Comparison of ENCODE assay signal across 8 cellular contexts in genomic region chr11:19742595-19743292, GRCh38. TPM values are rescaled to one million over a fixed set of nuclear protein-coding genes. Genes with fewer than 3 reads are reported as not detected.
DNase-seq lines count a peak whose midpoint lies in the region; ATAC-seq and TF ChIP-seq lines count a peak whose summit lies in the region.

No MANE protein-coding gene starts in this region.

- intact Hi-C loops in activated CD8-positive, alpha-beta T cell treated with anti-CD3 and anti-CD28 coated beads for 36 hours (cut with micrococcal nuclease), result loop anchor here (2.0 to 5.0 kb wide), 2 partner anchors 182 to 670 kb away; no protein-coding TSS in a partner anchor

- H3K27ac Mint-ChIP-seq in activated CD8-positive, alpha-beta T cell treated with anti-CD3 and anti-CD28 coated beads for 36 hours, result no peak overlapping the region
- H3K27ac Mint-ChIP-seq in effector memory CD8-positive, alpha-beta T cell, result no peak overlapping the region
- no peak overlapping the region for H3K27ac Mint-ChIP-seq in mesothelial cell of epicardium

- POLR2A ChIA-PET in activated CD8-positive, alpha-beta T cell treated with anti-CD3 and anti-CD28 coated beads for 36 hours (lab: Charles Lee), result no interaction called here

- DNase-seq in 8988T (peak; percentile 34), NCI-H524 treated with DMSO at 0.1 percent for 48 hours (lab: John Stamatoyannopoulos, UW) (peak; percentile 26), mesothelial cell of epicardium (ENCODE audit: low spot score in 2 of 2, unreplicated experiment in 2 of 2) (peak; percentile 48 to 78)
- peak; percentile 77 for DNase-seq in activated CD8-positive, alpha-beta T cell treated with anti-CD3 and anti-CD28 coated beads for 36 hours
- DNase-seq in effector memory CD8-positive, alpha-beta T cell, result peak; percentile 63 to 72 (median 64)
- peak; percentile 47 for DNase-seq in stimulated activated CD8-positive, alpha-beta memory T cell treated with anti-CD3 and anti-CD28 coated beads, Interleukin-4, amount 100 ng/mL, for 24 hours (ENCODE audit: low read depth)

- H3K4me1 Mint-ChIP-seq in activated CD8-positive, alpha-beta T cell treated with anti-CD3 and anti-CD28 coated beads for 36 hours (ENCODE audit: low read depth), result no peaks in the 10 kb centered on the region
- H3K4me1 Mint-ChIP-seq in effector memory CD8-positive, alpha-beta T cell (ENCODE audit: low read depth in 2 of 2), result no peaks in the 10 kb centered on the region
- no peaks in the 10 kb centered on the region for H3K4me1 Mint-ChIP-seq in mesothelial cell of epicardium

- peak; percentile 72 for TF ChIP-seq CTCF in activated CD8-positive, alpha-beta T cell treated with anti-CD3 and anti-CD28 coated beads for 36 hours (IDR thresholded peaks at IDR 0.05)
- TF ChIP-seq CTCF in mesothelial cell of epicardium (IDR thresholded peaks at IDR 0.05; ENCODE audit: unreplicated experiment), result peak; percentile 86

- peaks cover 6% of the 10 kb centered on the region for H3K27me3 Mint-ChIP-seq in activated CD8-positive, alpha-beta T cell treated with anti-CD3 and anti-CD28 coated beads for 36 hours
- peaks cover 0 to 7% of the 10 kb centered on the region in 2 donors for H3K27me3 Mint-ChIP-seq in effector memory CD8-positive, alpha-beta T cell
- no peaks in the 10 kb centered on the region for H3K27me3 Mint-ChIP-seq in mesothelial cell of epicardium (ENCODE audit: low read depth)

- H3K4me3 Mint-ChIP-seq in activated CD8-positive, alpha-beta T cell treated with anti-CD3 and anti-CD28 coated beads for 36 hours, result no peak overlapping the region
- H3K4me3 Mint-ChIP-seq in effector memory CD8-positive, alpha-beta T cell, result no peak overlapping the region
- H3K4me3 Mint-ChIP-seq in mesothelial cell of epicardium, result no peak overlapping the region

- ATAC-seq in GM18502 (IDR thresholded peaks at IDR 0.05; ENCODE audit: poor library complexity, unreplicated experiment) (peak; percentile 91), HG03354 (IDR thresholded peaks at IDR 0.05; ENCODE audit: poor library complexity, severe bottlenecking, unreplicated experiment) (peak; percentile 90)
- ATAC-seq in activated CD8-positive, alpha-beta T cell treated with anti-CD3 and anti-CD28 coated beads for 36 hours, result peak; percentile 84
- ATAC-seq in effector memory CD8-positive, alpha-beta T cell (replicated peaks), result peak; percentile 86

- CTCF ChIA-PET in activated CD8-positive, alpha-beta T cell treated with anti-CD3 and anti-CD28 coated beads for 36 hours (lab: Charles Lee), result interaction anchor here (0.8 to 2.7 kb wide), 18 partner anchors 9 to 672 kb away, joined by 3 to 56 read pairs (median 3); no protein-coding TSS in a partner anchor

- H3K9me3 Mint-ChIP-seq in activated CD8-positive, alpha-beta T cell treated with anti-CD3 and anti-CD28 coated beads for 36 hours, result no peaks in the 10 kb centered on the region
- H3K9me3 Mint-ChIP-seq in effector memory CD8-positive, alpha-beta T cell, result no peaks in the 10 kb centered on the region
- no peaks in the 10 kb centered on the region for H3K9me3 Mint-ChIP-seq in mesothelial cell of epicardium

- H3K36me3 Mint-ChIP-seq in activated CD8-positive, alpha-beta T cell treated with anti-CD3 and anti-CD28 coated beads for 36 hours (ENCODE audit: low read depth), result no peaks in the 10 kb centered on the region
- no peaks in the 10 kb centered on the region for H3K36me3 Mint-ChIP-seq in effector memory CD8-positive, alpha-beta T cell (ENCODE audit: insufficient read depth)
- H3K36me3 Mint-ChIP-seq in mesothelial cell of epicardium, result no peaks in the 10 kb centered on the region

RNA-seq across cellular contexts. Expression of gene NAV2, which starts 30.1 kb away (rescaled TPM):
- total RNA-seq in activated CD8-positive, alpha-beta T cell treated with anti-CD3 and anti-CD28 coated beads for 36 hours, result under 1 TPM; 0.23 to 0.36 TPM
- total RNA-seq in mesothelial cell of epicardium, result 63.1 to 69.8 TPM (median 67.7 TPM) in 3 replicates

Comparison
In these comparisons a context has a peak if more than half of its experiments do, and no peak if none do; other contexts are left out.
1. Peak in every context shown above with its lines: DNase-seq and ATAC-seq.
2. DNase-seq: peak in every context shown above with its lines; median percentile 77 in activated CD8-positive, alpha-beta T cell treated with anti-CD3 and anti-CD28 coated beads for 36 hours; 64 in effector memory CD8-positive, alpha-beta T cell; 63 in mesothelial cell of epicardium; 47 in stimulated activated CD8-positive, alpha-beta memory T cell treated with anti-CD3 and anti-CD28 coated beads, Interleukin-4, amount 100 ng/mL, for 24 hours; 34 in 8988T; 26 in NCI-H524 treated with DMSO at 0.1 percent for 48 hours.
3. RNA of gene NAV2, which starts 30.1 kb away (total RNA-seq): 63.1 to 69.8 TPM in mesothelial cell of epicardium; 0.23 to 0.36 TPM in activated CD8-positive, alpha-beta T cell treated with anti-CD3 and anti-CD28 coated beads for 36 hours; every median in the first group is over 10 times any median in the second.